ENCODE assay signal across 17 cellular contexts in the genomic region with DNA sequence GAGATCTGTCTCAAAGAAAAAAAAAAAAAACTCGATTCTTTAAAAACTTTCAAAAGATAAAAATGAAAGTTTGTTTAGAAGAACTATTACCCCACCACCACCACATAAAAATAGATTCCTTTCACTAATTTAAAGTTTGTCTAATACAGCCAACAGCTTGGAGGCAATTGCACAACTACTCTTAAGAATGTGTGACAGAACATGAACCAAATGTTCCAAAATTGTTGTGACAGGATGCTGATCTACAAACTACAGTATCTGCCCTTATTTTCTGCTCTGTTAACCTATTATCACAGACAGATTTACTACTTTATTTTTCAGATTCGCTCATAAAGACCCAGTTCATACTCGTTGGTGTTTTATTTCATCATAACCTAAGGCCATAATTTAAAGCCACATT. TPM values are rescaled to one million over a fixed set of nuclear protein-coding genes. Genes with fewer than 3 reads are reported as not detected.
DNase-seq lines count a peak whose midpoint lies in the region; ATAC-seq and TF ChIP-seq lines count a peak whose summit lies in the region.
"Had no signal": no experiment of that assay in that cellular context is flagged by ENCODE, and none has a peak within 500 bp of the region (broad histone marks: within the 10 kb centered on the region; RNA-seq: fewer than 3 reads in every experiment).

No MANE protein-coding gene starts in this region.

- ATAC-seq in SK-N-SH treated with all-trans-retinoic acid at 6 μM for 48 hours (no peak), left cardiac atrium (peak; percentile 39 to 58)

- TF ChIP-seq POLR2A in stomach (IDR thresholded peaks at IDR 0.05) = no peak

- TF ChIP-seq RAD21 in SK-N-SH (IDR thresholded peaks at IDR 0.05; ENCODE audit: low read length) = no peak

- POLR2A ChIA-PET in SK-N-SH (lab: Yijun Ruan, JAX) = no interaction called here

- peak overlapping the region; percentile 65 for H3K4me2 ChIP-seq in SK-N-SH

- TF ChIP-seq CTCF in SK-N-SH (IDR thresholded peaks at IDR 0.05) (no peak), stomach (IDR thresholded peaks at IDR 0.05) (no peak)

- H4K20me1 ChIP-seq in SK-N-SH (ENCODE audit: insufficient read depth) = no peaks in the 10 kb centered on the region

- CTCF ChIA-PET in SK-N-SH (lab: Yijun Ruan, JAX) = interaction anchor here (1.0 kb wide), 1 partner anchor 36 kb away, joined by 3 read pairs; no protein-coding TSS in a partner anchor

- no peaks in the 10 kb centered on the region for H3F3A ChIP-seq in SK-N-SH (replicated peaks; ENCODE audit: insufficient read depth)

- H3K27ac ChIP-seq in SK-N-SH (ENCODE audit: low read depth in 2 of 2, low read length in 1 of 2) = no peak overlapping the region
- H3K27ac ChIP-seq in stomach = peak overlapping the region in 3 of 5 donors; percentile 23 to 57 (median 42)

- H2AFZ ChIP-seq in SK-N-SH (ENCODE audit: low read depth) = peak overlapping the region; percentile 75

- H3K4me3 ChIP-seq in SK-N-SH (ENCODE audit: low read depth in 2 of 2, low read length in 1 of 2) = no peak overlapping the region
- no peak overlapping the region for H3K4me3 ChIP-seq in stomach

- WGBS in SK-N-SH (ENCODE audit: low lambda C conversion rate) = 7% methylated on average over 3 of the region's 3 CpGs
- WGBS in stomach, 5 donors = 40 to 63% (median 51%) methylated on average over 3 of the region's 3 CpGs

- no peaks in the 10 kb centered on the region for H3K9me2 ChIP-seq in SK-N-SH

- no peaks in the 10 kb centered on the region; the same call in 1 of the 2 replicates for H3K27me3 ChIP-seq in SK-N-SH (ENCODE audit: insufficient read depth)
- peaks cover 0 to 3% (median 0%) of the 10 kb centered on the region in 3 donors for H3K27me3 ChIP-seq in stomach

- H3K36me3 ChIP-seq in SK-N-SH (replicated peaks in 1 of 2; ENCODE audit: control insufficient read depth in 1 of 2, insufficient read depth in 2 of 2, low read length in 1 of 2) (no peaks in the 10 kb centered on the region), stomach (no peaks in the 10 kb centered on the region)

- no peak for TF ChIP-seq EP300 in SK-N-SH (IDR thresholded peaks at IDR 0.05; ENCODE audit: borderline replicate concordance in 1 of 2, low read depth in 1 of 2, low read length in 1 of 2)
- no peak for TF ChIP-seq EP300 in stomach (IDR thresholded peaks at IDR 0.05)

- DNase-seq in SK-N-SH = no peak
- DNase-seq in amniotic epithelial cell (ENCODE audit: low read depth) = peak; percentile 70
- no peak for DNase-seq in left cardiac atrium
- no peak for DNase-seq in stomach
- no peak for DNase-seq in DMS 273 (lab: John Stamatoyannopoulos, UW; ENCODE audit: unreplicated experiment)
- DNase-seq in cerebellar nuclear complex (lab: John Stamatoyannopoulos, UW) = no peak
- DNase-seq in stimulated activated CD4-positive, alpha-beta T cell treated with anti-CD3 and anti-CD28 coated beads, Interleukin-2, amount 100 ng/mL, for 24 hours = no peak
- DNase-seq: activated CD4-positive, CD25-positive, alpha-beta regulatory T cell; NCI-H1417; NCI-H524 treated with DMSO at 0.1 percent for 48 hours had no signal

- H3K4me1 ChIP-seq in SK-N-SH (ENCODE audit: control insufficient read depth in 1 of 2, insufficient read depth in 2 of 2, low read depth in 1 of 2, low read length in 1 of 2) (peaks cover 0 to 9% of the 10 kb centered on the region in 2 experiments; a peak in 1 of 4 replicates), stomach (peaks cover 4 to 21% (median 13%) of the 10 kb centered on the region in 4 donors)

- no peak overlapping the region; the same call in 1 of the 2 replicates for H3K9ac ChIP-seq in SK-N-SH

- intact Hi-C loops in left cardiac atrium (cut with DNase I) (no loop called here), stomach (cut with DNase I; ENCODE audit: low total_unique reads) (no loop called here)

- H3K79me2 ChIP-seq in SK-N-SH (ENCODE audit: insufficient read depth) = no peaks in the 10 kb centered on the region

- H3K9me3 ChIP-seq in SK-N-SH (no peaks in the 10 kb centered on the region), stomach (no peaks in the 10 kb centered on the region)

TF ChIP-seq in SK-N-SH, 30 proteins besides CTCF, POLR2A, EP300 and RAD21 (continues in another document):
- TF ChIP-seq RXRA (IDR thresholded peaks at IDR 0.05; ENCODE audit: borderline replicate concordance, low read depth) (no peak), MEF2A (IDR thresholded peaks at IDR 0.05; ENCODE audit: borderline replicate concordance, low read depth) (no peak), TEAD4 (IDR thresholded peaks at IDR 0.05; ENCODE audit: borderline replicate concordance, insufficient read depth) (no peak), FOXM1 (IDR thresholded peaks at IDR 0.05; ENCODE audit: low read depth) (no peak), GABPA (IDR thresholded peaks at IDR 0.05; ENCODE audit: low read depth) (no peak), SMC3 (IDR thresholded peaks at IDR 0.05; ENCODE audit: low read depth, low read length) (no peak), YY1 (IDR thresholded peaks at IDR 0.05; ENCODE audit: low read depth) (no peak), RFX5 (IDR thresholded peaks at IDR 0.05; ENCODE audit: low read length) (no peak), ELF1 (IDR thresholded peaks at IDR 0.05) (no peak), RCOR1 (IDR thresholded peaks at IDR 0.05; ENCODE audit: low read length) (no peak)
- TF ChIP-seq, protein P1, sequence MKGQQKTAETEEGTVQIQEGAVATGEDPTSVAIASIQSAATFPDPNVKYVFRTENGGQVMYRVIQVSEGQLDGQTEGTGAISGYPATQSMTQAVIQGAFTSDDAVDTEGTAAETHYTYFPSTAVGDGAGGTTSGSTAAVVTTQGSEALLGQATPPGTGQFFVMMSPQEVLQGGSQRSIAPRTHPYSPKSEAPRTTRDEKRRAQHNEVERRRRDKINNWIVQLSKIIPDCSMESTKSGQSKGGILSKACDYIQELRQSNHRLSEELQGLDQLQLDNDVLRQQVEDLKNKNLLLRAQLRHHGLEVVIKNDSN (IDR thresholded peaks at IDR 0.05; ENCODE audit: borderline replicate concordance, low read depth) = no peak
- TF ChIP-seq, protein P2, sequence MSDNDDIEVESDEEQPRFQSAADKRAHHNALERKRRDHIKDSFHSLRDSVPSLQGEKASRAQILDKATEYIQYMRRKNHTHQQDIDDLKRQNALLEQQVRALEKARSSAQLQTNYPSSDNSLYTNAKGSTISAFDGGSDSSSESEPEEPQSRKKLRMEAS (IDR thresholded peaks at IDR 0.05; ENCODE audit: low read depth) = no peak
- TF ChIP-seq, protein P3, sequence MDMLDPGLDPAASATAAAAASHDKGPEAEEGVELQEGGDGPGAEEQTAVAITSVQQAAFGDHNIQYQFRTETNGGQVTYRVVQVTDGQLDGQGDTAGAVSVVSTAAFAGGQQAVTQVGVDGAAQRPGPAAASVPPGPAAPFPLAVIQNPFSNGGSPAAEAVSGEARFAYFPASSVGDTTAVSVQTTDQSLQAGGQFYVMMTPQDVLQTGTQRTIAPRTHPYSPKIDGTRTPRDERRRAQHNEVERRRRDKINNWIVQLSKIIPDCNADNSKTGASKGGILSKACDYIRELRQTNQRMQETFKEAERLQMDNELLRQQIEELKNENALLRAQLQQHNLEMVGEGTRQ (IDR thresholded peaks at IDR 0.05; ENCODE audit: borderline replicate concordance, low read depth, low read length) = no peak

TF ChIP-seq in SK-N-SH treated with all-trans-retinoic acid at 6 μM for 48 hours, 23 proteins besides CTCF, POLR2A, EP300 and RAD21 (continues in another document):
- TF ChIP-seq, protein P4, sequence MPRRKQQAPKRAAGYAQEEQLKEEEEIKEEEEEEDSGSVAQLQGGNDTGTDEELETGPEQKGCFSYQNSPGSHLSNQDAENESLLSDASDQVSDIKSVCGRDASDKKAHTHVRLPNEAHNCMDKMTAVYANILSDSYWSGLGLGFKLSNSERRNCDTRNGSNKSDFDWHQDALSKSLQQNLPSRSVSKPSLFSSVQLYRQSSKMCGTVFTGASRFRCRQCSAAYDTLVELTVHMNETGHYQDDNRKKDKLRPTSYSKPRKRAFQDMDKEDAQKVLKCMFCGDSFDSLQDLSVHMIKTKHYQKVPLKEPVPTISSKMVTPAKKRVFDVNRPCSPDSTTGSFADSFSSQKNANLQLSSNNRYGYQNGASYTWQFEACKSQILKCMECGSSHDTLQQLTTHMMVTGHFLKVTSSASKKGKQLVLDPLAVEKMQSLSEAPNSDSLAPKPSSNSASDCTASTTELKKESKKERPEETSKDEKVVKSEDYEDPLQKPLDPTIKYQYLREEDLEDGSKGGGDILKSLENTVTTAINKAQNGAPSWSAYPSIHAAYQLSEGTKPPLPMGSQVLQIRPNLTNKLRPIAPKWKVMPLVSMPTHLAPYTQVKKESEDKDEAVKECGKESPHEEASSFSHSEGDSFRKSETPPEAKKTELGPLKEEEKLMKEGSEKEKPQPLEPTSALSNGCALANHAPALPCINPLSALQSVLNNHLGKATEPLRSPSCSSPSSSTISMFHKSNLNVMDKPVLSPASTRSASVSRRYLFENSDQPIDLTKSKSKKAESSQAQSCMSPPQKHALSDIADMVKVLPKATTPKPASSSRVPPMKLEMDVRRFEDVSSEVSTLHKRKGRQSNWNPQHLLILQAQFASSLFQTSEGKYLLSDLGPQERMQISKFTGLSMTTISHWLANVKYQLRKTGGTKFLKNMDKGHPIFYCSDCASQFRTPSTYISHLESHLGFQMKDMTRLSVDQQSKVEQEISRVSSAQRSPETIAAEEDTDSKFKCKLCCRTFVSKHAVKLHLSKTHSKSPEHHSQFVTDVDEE (CRISPR knock-in tag; IDR thresholded peaks at IDR 0.05) = no peak
- TF ChIP-seq ZFP30 (CRISPR knock-in tag; IDR thresholded peaks at IDR 0.05) (no peak), ZC3H10 (CRISPR knock-in tag; IDR thresholded peaks at IDR 0.05) (no peak), ZNF70 (CRISPR knock-in tag; IDR thresholded peaks at IDR 0.05) (no peak), ESRRG (CRISPR knock-in tag; IDR thresholded peaks at IDR 0.05) (no peak), ISL1 (CRISPR knock-in tag; IDR thresholded peaks at IDR 0.05) (no peak), SNAI2 (CRISPR knock-in tag; IDR thresholded peaks at IDR 0.05) (no peak), RARB (CRISPR knock-in tag; IDR thresholded peaks at IDR 0.05) (no peak)

RNA-seq across cellular contexts. Expression of a gene that starts 5.5 kb away (rescaled TPM):
- polyA plus RNA-seq in SK-N-SH (2012; rRNA removed) (0.06 and 0.07 TPM in 2 replicates), stomach (10 to 100 TPM in 1 of 3 donors, 1 to 10 TPM in 2; 4.2 to 11.1 (median 9.2) TPM)
- 0.07 and 0.09 TPM in 2 replicates for polyA plus RNA-seq in SK-N-SH (2012; cell fraction: cytosol; rRNA removed)
- 0.04 and 0.06 TPM in 2 replicates for polyA plus RNA-seq in SK-N-SH (2012; cell fraction: nucleus; rRNA removed)
- total RNA-seq in left cardiac atrium (10 to 100 TPM; 43.8 to 56.2 TPM), stomach (100 to 1,000 TPM in 2 of 5 donors, 10 to 100 TPM in 3; 57.8 to 689 (median 89.9) TPM)

RNA-seq across cellular contexts. Expression of a gene that starts 57.7 kb away (rescaled TPM):
- not detected in 2 replicates for polyA plus RNA-seq in SK-N-SH (2012; rRNA removed)
- polyA plus RNA-seq in SK-N-SH (2012; cell fraction: cytosol; rRNA removed) = not detected in 2 replicates
- not detected in 2 replicates for polyA plus RNA-seq in SK-N-SH (2012; cell fraction: nucleus; rRNA removed)
- not detected for total RNA-seq in left cardiac atrium
- total RNA-seq in stomach = not detected
- not detected for polyA plus RNA-seq in stomach
- total RNA-seq: A172; activated T-helper 2 cell treated with anti-CD3 and anti-CD28 coated beads, Interferon-gamma antibody, Interleukin-2, Interleukin-4, amounts not matched to agents 10 μg/mL and 5 μg/mL and 100 μg/mL, durations not matched to agents 14 hours and 24 hours and 36 hours; cerebellum; Daoy; posterior vena cava; temporal lobe had no signal

Comparison
In these comparisons a context has a peak if more than half of its experiments do, and no peak if none do; other contexts are left out.
1. H3K27ac ChIP-seq: peak in stomach (3 of 5); none in SK-N-SH (0 of 2).